In genomic region chr7:132148876-132149275, GRCh38 we compare ENCODE assay signal across 19 cellular contexts.
A peak's percentile ranks its signal among the peaks of the same experiment; 100 is the strongest.
DNase-seq lines count a peak whose midpoint lies in the region; ATAC-seq and TF ChIP-seq lines count a peak whose summit lies in the region.
"Had no signal": no experiment of that assay in that cellular context is flagged by ENCODE, and none has a peak within 500 bp of the region (broad histone marks: within the 10 kb centered on the region; RNA-seq: fewer than 3 reads in every experiment).

No MANE protein-coding gene starts in this region.

- dilution Hi-C loops in mammary epithelial cell (cut with HindIII; ENCODE audit: low sequenced_read_pairs) = no loop called here

- H3K27ac ChIP-seq in mammary epithelial cell (ENCODE audit: insufficient read depth, low read depth, low read length) (no peak overlapping the region), breast epithelium (no peak overlapping the region), epithelial cell of prostate (no peak overlapping the region), foreskin keratinocyte (peak overlapping the region; percentile 59), suprapubic skin (peak overlapping the region; percentile 14)
- H3K27ac ChIP-seq: 22Rv1; A549; BLaER1 treated with 17β-estradiol and CSF1 and Interleukin-3, amounts not matched to agents 10 nM and 100 nM; C4-2B had no signal

- no peak overlapping the region for H3K9ac ChIP-seq in mammary epithelial cell (ENCODE audit: insufficient read depth, low read length)
- H3K9ac ChIP-seq: BLaER1 treated with 17β-estradiol and CSF1 and Interleukin-3, amounts not matched to agents 10 nM and 100 nM had no signal

- H3K9me3 ChIP-seq in mammary epithelial cell (replicated peaks; ENCODE audit: insufficient read depth, low read length) (no peaks in the 10 kb centered on the region), breast epithelium (no peaks in the 10 kb centered on the region), suprapubic skin (no peaks in the 10 kb centered on the region)
- H3K9me3 ChIP-seq: A549; BLaER1 treated with 17β-estradiol and CSF1 and Interleukin-3, amounts not matched to agents 10 nM and 100 nM; Caco-2 had no signal

- H3K79me2 ChIP-seq in mammary epithelial cell (ENCODE audit: insufficient read depth, low read length) = no peaks in the 10 kb centered on the region

- DNase-seq in mammary epithelial cell (peak; percentile 66), breast epithelium (ENCODE audit: low spot score in 2 of 2) (no peak), epithelial cell of prostate (ENCODE audit: low read depth, low spot score) (peak; percentile 31), foreskin keratinocyte (peak; percentile 68 to 81), suprapubic skin (ENCODE audit: low spot score in 2 of 2) (no peak), KBM-7 (no peak), HCEC 1CT (no peak), NAMALWA (ENCODE audit: low spot score) (no peak)
- DNase-seq: AML-193; Caco-2; Calu3; CD4-positive, alpha-beta T cell; CD8-positive, alpha-beta T cell; DMS79 treated with DMSO at 0.1 percent for 48 hours; GF-D8 had no signal

- no peak for TF ChIP-seq EP300 in suprapubic skin (IDR thresholded peaks at IDR 0.05)

- peak; percentile 41 for ATAC-seq in foreskin keratinocyte
- ATAC-seq: A549; CD8-positive, alpha-beta T cell had no signal

- TF ChIP-seq POLR2A in breast epithelium (IDR thresholded peaks at IDR 0.05) = no peak
- TF ChIP-seq POLR2A in suprapubic skin (IDR thresholded peaks at IDR 0.05) = no peak

- WGBS in mammary epithelial cell (ENCODE audit: low coverage, missing lambda C conversion rate) = 87% methylated on average over 2 of the region's 3 CpGs
- WGBS in suprapubic skin = 66% methylated on average over 3 of the region's 3 CpGs

- BruUV-seq in mammary epithelial cell (replicated peaks; lab: Mats Ljungman, UMichigan) = no TSS peak

- H3K4me1 ChIP-seq in mammary epithelial cell (ENCODE audit: insufficient read depth, low read length) (peaks cover 6% of the 10 kb centered on the region), breast epithelium (no peaks in the 10 kb centered on the region), foreskin keratinocyte (no peaks in the 10 kb centered on the region), suprapubic skin (peaks cover 38% of the 10 kb centered on the region)
- H3K4me1 ChIP-seq: Caco-2 had no signal

- H3K4me3 ChIP-seq in mammary epithelial cell (replicated peaks in 1 of 3; ENCODE audit: insufficient read depth in 1 of 3, low read depth in 2 of 3, low read length in 3 of 3) (no peak overlapping the region), breast epithelium (no peak overlapping the region), suprapubic skin (no peak overlapping the region)
- H3K4me3 ChIP-seq: A549; BLaER1 treated with 17β-estradiol and CSF1 and Interleukin-3, amounts not matched to agents 10 nM and 100 nM had no signal

- no peaks in the 10 kb centered on the region for H3K27me3 ChIP-seq in mammary epithelial cell (ENCODE audit: insufficient read depth, low read length)
- H3K27me3 ChIP-seq in breast epithelium = no peaks in the 10 kb centered on the region
- peaks cover 41% of the 10 kb centered on the region for H3K27me3 ChIP-seq in foreskin keratinocyte
- H3K27me3 ChIP-seq in suprapubic skin = peaks cover 4% of the 10 kb centered on the region
- H3K27me3 ChIP-seq: BLaER1 treated with 17β-estradiol and CSF1 and Interleukin-3, amounts not matched to agents 10 nM and 100 nM had no signal

- intact Hi-C loops in mammary epithelial cell (cut with micrococcal nuclease) (no loop called here), breast epithelium (cut with DNase I; ENCODE audit: low total_unique reads) (no loop called here)

- H3K36me3 ChIP-seq in mammary epithelial cell (ENCODE audit: insufficient read depth, low read length) (no peaks in the 10 kb centered on the region), breast epithelium (no peaks in the 10 kb centered on the region), suprapubic skin (no peaks in the 10 kb centered on the region)
- H3K36me3 ChIP-seq: BLaER1 treated with 17β-estradiol and CSF1 and Interleukin-3, amounts not matched to agents 10 nM and 100 nM had no signal

- H3K4me2 ChIP-seq in mammary epithelial cell (ENCODE audit: insufficient read depth, low read depth, low read length) = no peak overlapping the region
- H3K4me2 ChIP-seq: A549; BLaER1 treated with 17β-estradiol and CSF1 and Interleukin-3, amounts not matched to agents 10 nM and 100 nM had no signal

- in situ Hi-C loops in mammary epithelial cell (cut with MboI; ENCODE audit: low sequenced_read_pairs in 2 of 2) (no loop called here), KBM-7 (cut with MboI; ENCODE audit: low pct_unique_long_range_greater_than_20kb, low sequenced_read_pairs) (no loop called here)

- TF ChIP-seq CTCF in mammary epithelial cell (conservative IDR thresholded peaks at IDR 0.05 in 1 of 2, IDR thresholded peaks at IDR 0.05 in 1 of 2; ENCODE audit: extremely low read depth in 1 of 2, insufficient read depth in 1 of 2, low read depth in 1 of 2, low read length in 2 of 2) (no peak), breast epithelium (IDR thresholded peaks at IDR 0.05) (no peak), foreskin keratinocyte (conservative IDR thresholded peaks at IDR 0.05) (no peak), suprapubic skin (IDR thresholded peaks at IDR 0.05) (no peak)

- no peaks in the 10 kb centered on the region for H4K20me1 ChIP-seq in mammary epithelial cell (ENCODE audit: insufficient read depth, low read length)
- H4K20me1 ChIP-seq: BLaER1 treated with 17β-estradiol and CSF1 and Interleukin-3, amounts not matched to agents 10 nM and 100 nM had no signal

- CTCF ChIA-PET in mammary epithelial cell (lab: Charles Lee; ENCODE audit: low non-redundant PET) = interaction anchor here (0.7 kb wide), 1 partner anchor 86 kb away, joined by 3 read pairs; no protein-coding TSS in a partner anchor

- no peak overlapping the region for H2AFZ ChIP-seq in mammary epithelial cell (ENCODE audit: low read depth, low read length)

Comparison
In these comparisons a context has a peak if more than half of its experiments do, and no peak if none do; other contexts are left out.
1. DNase-seq: peak in mammary epithelial cell (single experiment), epithelial cell of prostate (single experiment) and foreskin keratinocyte (2 of 2); none in breast epithelium (0 of 2), suprapubic skin (0 of 2), KBM-7 (single experiment), HCEC 1CT (single experiment) and NAMALWA (single experiment).
2. H3K27ac ChIP-seq: peak in foreskin keratinocyte (single experiment) and suprapubic skin (single experiment); none in mammary epithelial cell (single experiment), breast epithelium (0 of 2) and epithelial cell of prostate (single experiment).